ENCODE assay signal across 8 cellular contexts in genomic region chr7:142384508-142384922, GRCh38.
DNase-seq lines count a peak whose midpoint lies in the region; ATAC-seq and TF ChIP-seq lines count a peak whose summit lies in the region.

No MANE protein-coding gene starts in this region.

- H3K27me3 ChIP-seq in MG63, result no peaks in the 10 kb centered on the region
- no peaks in the 10 kb centered on the region for H3K27me3 ChIP-seq in osteoblast (ENCODE audit: insufficient read depth, low read length)

- H3K4me3 ChIP-seq in MG63, result no peak overlapping the region
- H3K4me3 ChIP-seq in osteoblast (ENCODE audit: insufficient read depth, low read length), result peak overlapping the region; percentile 19

- ATAC-seq in GM18907 (IDR thresholded peaks at IDR 0.05; ENCODE audit: unreplicated experiment) (peak; percentile 62), HG03521 (IDR thresholded peaks at IDR 0.05; ENCODE audit: unreplicated experiment) (no peak), HG03280 (IDR thresholded peaks at IDR 0.05; ENCODE audit: unreplicated experiment) (no peak)

- H3K36me3 Mint-ChIP-seq in Calu3 (ENCODE audit: insufficient read depth, unreplicated experiment) (no peaks in the 10 kb centered on the region), immature natural killer cell (no peaks in the 10 kb centered on the region)

- CTCF ChIA-PET in Calu3 (lab: Charles Lee), result interaction anchor here (1.0 kb wide), 1 partner anchor 136 kb away, joined by 3 read pairs; no protein-coding TSS in a partner anchor

- H3K27ac Mint-ChIP-seq in Calu3 (ENCODE audit: unreplicated experiment) (no peak overlapping the region), immature natural killer cell (peak overlapping the region in 1 of 6 donors; percentile 46)

- peaks cover 17% of the 10 kb centered on the region for H3K4me1 Mint-ChIP-seq in Calu3 (ENCODE audit: low read depth, unreplicated experiment)
- H3K4me1 Mint-ChIP-seq in immature natural killer cell, result peaks cover 10 to 18% of the 10 kb centered on the region in 2 donors

- peak overlapping the region; percentile 87 for H2AFZ ChIP-seq in osteoblast (ENCODE audit: low read length)

- peak overlapping the region; percentile 68 for H3K27ac ChIP-seq in osteoblast (ENCODE audit: low read depth, low read length)

- no peaks in the 10 kb centered on the region for H3K79me2 ChIP-seq in osteoblast (ENCODE audit: insufficient read depth, low read length)

- no peak overlapping the region for H3K4me3 Mint-ChIP-seq in Calu3 (ENCODE audit: low read depth, unreplicated experiment)
- H3K4me3 Mint-ChIP-seq in immature natural killer cell, result peak overlapping the region in 1 of 5 donors; percentile 2

- H3K9me3 Mint-ChIP-seq in Calu3 (ENCODE audit: low read depth, unreplicated experiment), result no peaks in the 10 kb centered on the region
- no peaks in the 10 kb centered on the region for H3K9me3 Mint-ChIP-seq in immature natural killer cell

- TF ChIP-seq CTCF in osteoblast (IDR thresholded peaks at IDR 0.05; ENCODE audit: extremely low read depth, low read depth, low read length), result no peak
- TF ChIP-seq CTCF in Calu3 (IDR thresholded peaks at IDR 0.05; ENCODE audit: unreplicated experiment), result no peak

- peak; percentile 87 for DNase-seq in MG63
- peak; percentile 24 for DNase-seq in activated naive CD4-positive, alpha-beta T cell treated with Interleukin-2 at 50 U/mL for 16 hours
- DNase-seq in osteoblast (ENCODE audit: insufficient read length, low spot score, missing footprints), result peak; percentile 91
- DNase-seq in Calu3, result no peak
- DNase-seq in immature natural killer cell, result no peak

- H3K36me3 ChIP-seq in MG63, result no peaks in the 10 kb centered on the region
- H3K36me3 ChIP-seq in osteoblast (ENCODE audit: insufficient read depth, low read length), result no peaks in the 10 kb centered on the region

- no peaks in the 10 kb centered on the region for H4K20me1 ChIP-seq in osteoblast (ENCODE audit: insufficient read depth, low read length)

- intact Hi-C loops in Calu3 (cut with micrococcal nuclease; ENCODE audit: unreplicated experiment), result loop anchor here (2.0 kb wide), 1 partner anchor 100 kb away; no protein-coding TSS in a partner anchor

- H3K9me3 ChIP-seq in MG63 (no peaks in the 10 kb centered on the region), osteoblast (ENCODE audit: low read depth, low read length) (no peaks in the 10 kb centered on the region)

- no TSS peak for BruUV-seq in Calu3 (replicated peaks; lab: Mats Ljungman, UMichigan)

- H3K4me1 ChIP-seq in osteoblast (ENCODE audit: insufficient read depth, low read length), result peaks cover 17% of the 10 kb centered on the region

- H3K4me2 ChIP-seq in osteoblast (ENCODE audit: insufficient read depth, low read length), result peak overlapping the region; percentile 61

- H3K27me3 Mint-ChIP-seq in Calu3 (ENCODE audit: unreplicated experiment) (peaks cover 33% of the 10 kb centered on the region), immature natural killer cell (ENCODE audit: low read depth in 3 of 3) (peaks cover 1 to 5% (median 2%) of the 10 kb centered on the region in 3 donors)

Comparison
In these comparisons a context has a peak if more than half of its experiments do, and no peak if none do; other contexts are left out.
1. DNase-seq: peak in MG63 (single experiment), activated naive CD4-positive, alpha-beta T cell treated with Interleukin-2 at 50 U/mL for 16 hours (single experiment) and osteoblast (single experiment); none in Calu3 (single experiment) and immature natural killer cell (0 of 3).